Comparison of ENCODE assay signal across 9 cellular contexts in genomic region chr10:70872281-70872680, GRCh38.
"Had no signal": no experiment of that assay in that cellular context is flagged by ENCODE, and none has a peak within 500 bp of the region (broad histone marks: within the 10 kb centered on the region; RNA-seq: fewer than 3 reads in every experiment).

No MANE protein-coding gene starts in this region.

- ATAC-seq: GM23338, HepG2 had no signal

- FAIRE-seq: H1, H54, HepG2 had no signal

- H3K27me3 Mint-ChIP-seq: IgD-negative memory B cell had no signal

- H3K36me3 Mint-ChIP-seq: IgD-negative memory B cell had no signal

- DNase-seq: H9, HCEC 1CT, KBM-7 had no signal

- H3K27ac ChIP-seq: HL-60 had no signal

- H3K4me3 Mint-ChIP-seq: GM23338, H9, IgD-negative memory B cell had no signal

- H3K4me3 ChIP-seq: GM23338 had no signal

- H3K9me3 Mint-ChIP-seq: GM23338, H9, IgD-negative memory B cell had no signal

- H3K27ac Mint-ChIP-seq: GM23338, IgD-negative memory B cell had no signal

- H3K4me1 Mint-ChIP-seq: IgD-negative memory B cell had no signal
